In genomic region chr7:95687759-95688343, GRCh38 we compare ENCODE assay signal across 8 cellular contexts.
DNase-seq lines count a peak whose midpoint lies in the region; TF ChIP-seq lines count a peak whose summit lies in the region.

No MANE protein-coding gene starts in this region.

- TF ChIP-seq POLR2A in uterus (IDR thresholded peaks at IDR 0.05): no peak

- H3K27me3 ChIP-seq in WERI-Rb-1 (ENCODE audit: insufficient read depth, low read depth, severe bottlenecking) (no peaks in the 10 kb centered on the region), uterus (no peaks in the 10 kb centered on the region)

- DNase-seq in SIG-M5 treated with dmso at 0.1 percent for 504 hours (lab: John Stamatoyannopoulos, UW; ENCODE audit: unreplicated experiment) (peak; percentile 2), SIG-M5 (lab: John Stamatoyannopoulos, UW) (no peak), NCI-H1092 treated with DMSO at 0.1 percent for 48 hours (lab: John Stamatoyannopoulos, UW) (peak; percentile 61), WERI-Rb-1 (peak; percentile 40), inferior parietal cortex (ENCODE audit: extremely low spot score) (peak; percentile 72), uterus (no peak), NK-92 (lab: John Stamatoyannopoulos, UW; ENCODE audit: unreplicated experiment) (no peak)
- no peak for DNase-seq in stimulated activated naive CD4-positive, alpha-beta T cell treated with Interleukin-2 at 50 U/mL for 16 hours (lab: John Stamatoyannopoulos, UW)

- H3K4me3 ChIP-seq in WERI-Rb-1 (ENCODE audit: low read depth, low read length): no peak overlapping the region
- no peak overlapping the region for H3K4me3 ChIP-seq in uterus

- TF ChIP-seq CTCF in WERI-Rb-1 (IDR thresholded peaks at IDR 0.05; ENCODE audit: low read depth, low read length): peak; percentile 38
- peak; percentile 24 to 57 (median 40) for TF ChIP-seq CTCF in uterus (IDR thresholded peaks at IDR 0.05)

- H3K36me3 ChIP-seq in WERI-Rb-1: no peaks in the 10 kb centered on the region
- H3K36me3 ChIP-seq in uterus: no peaks in the 10 kb centered on the region

- no peaks in the 10 kb centered on the region for H3K9me3 ChIP-seq in WERI-Rb-1 (ENCODE audit: severe bottlenecking)
- no peaks in the 10 kb centered on the region for H3K9me3 ChIP-seq in uterus

- no peak overlapping the region for H3K27ac ChIP-seq in WERI-Rb-1
- H3K27ac ChIP-seq in uterus: no peak overlapping the region

- intact Hi-C loops in uterus (cut with DNase I; ENCODE audit: low total_unique reads): loop anchor here (5.0 kb wide), 1 partner anchor 161 kb away; no protein-coding TSS in a partner anchor

- H3K4me1 ChIP-seq in uterus: no peaks in the 10 kb centered on the region

Comparison
In these comparisons a context has a peak if more than half of its experiments do, and no peak if none do; other contexts are left out.
1. DNase-seq: peak in SIG-M5 treated with dmso at 0.1 percent for 504 hours (single experiment), NCI-H1092 treated with DMSO at 0.1 percent for 48 hours (single experiment), WERI-Rb-1 (single experiment) and inferior parietal cortex (single experiment); none in SIG-M5 (single experiment), uterus (0 of 2), NK-92 (single experiment) and stimulated activated naive CD4-positive, alpha-beta T cell treated with Interleukin-2 at 50 U/mL for 16 hours (single experiment).